Comparison of ENCODE assay signal across 1 cellular context in genomic region chr16:69725480-69726312, GRCh38.
TF ChIP-seq lines count a peak whose summit lies in the region.

No MANE protein-coding gene starts in this region.

TF ChIP-seq in GM23338, 12 proteins besides CTCF, POLR2A, EP300 and RAD21 (continued from another document):
- TF ChIP-seq REST (IDR thresholded peaks at IDR 0.05; ENCODE audit: unreplicated experiment), result no peak
- no peak for TF ChIP-seq POLR2AphosphoS5 (IDR thresholded peaks at IDR 0.05; ENCODE audit: low read depth)
- no peak for TF ChIP-seq EZH2phosphoT487 (IDR thresholded peaks at IDR 0.05; ENCODE audit: unreplicated experiment)
- TF ChIP-seq, protein P1, sequence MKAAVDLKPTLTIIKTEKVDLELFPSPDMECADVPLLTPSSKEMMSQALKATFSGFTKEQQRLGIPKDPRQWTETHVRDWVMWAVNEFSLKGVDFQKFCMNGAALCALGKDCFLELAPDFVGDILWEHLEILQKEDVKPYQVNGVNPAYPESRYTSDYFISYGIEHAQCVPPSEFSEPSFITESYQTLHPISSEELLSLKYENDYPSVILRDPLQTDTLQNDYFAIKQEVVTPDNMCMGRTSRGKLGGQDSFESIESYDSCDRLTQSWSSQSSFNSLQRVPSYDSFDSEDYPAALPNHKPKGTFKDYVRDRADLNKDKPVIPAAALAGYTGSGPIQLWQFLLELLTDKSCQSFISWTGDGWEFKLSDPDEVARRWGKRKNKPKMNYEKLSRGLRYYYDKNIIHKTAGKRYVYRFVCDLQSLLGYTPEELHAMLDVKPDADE (IDR thresholded peaks at IDR 0.05), result no peak
- no peak for TF ChIP-seq CREB1 (CRISPR knock-in tag; IDR thresholded peaks at IDR 0.05; ENCODE audit: low read depth)
- TF ChIP-seq JUNB (IDR thresholded peaks at IDR 0.05; ENCODE audit: unreplicated experiment), result no peak
- no peak for TF ChIP-seq EZH2 (IDR thresholded peaks at IDR 0.05; ENCODE audit: low read depth, unreplicated experiment)
- no peak for TF ChIP-seq STAT1 (IDR thresholded peaks at IDR 0.05; ENCODE audit: unreplicated experiment)
- TF ChIP-seq ZNF114 (CRISPR knock-in tag; IDR thresholded peaks at IDR 0.05), result no peak
TF ChIP-seq in GM23338: peak in this region for 0.
